ENCODE assay signal across 20 cellular contexts in genomic region chr19:3163943-3164342, GRCh38. TPM values are rescaled to one million over a fixed set of nuclear protein-coding genes. Genes with fewer than 3 reads are reported as not detected.
DNase-seq lines count a peak whose midpoint lies in the region; ATAC-seq, FAIRE-seq and TF ChIP-seq lines count a peak whose summit lies in the region.
"Had no signal": no experiment of that assay in that cellular context is flagged by ENCODE, and none has a peak within 500 bp of the region (broad histone marks: within the 10 kb centered on the region; RNA-seq: fewer than 3 reads in every experiment).

No MANE protein-coding gene starts in this region.

- ATAC-seq in CD4-positive, alpha-beta T cell (ENCODE audit: poor library complexity), result no peak
- no peak for ATAC-seq in HCT116
- ATAC-seq in K562, result no peak

- no peaks in the 10 kb centered on the region for H3K27me3 Mint-ChIP-seq in CD4-positive, alpha-beta T cell
- H3K27me3 Mint-ChIP-seq in T-helper 2 cell treated with Interferon-gamma antibody and Interleukin-4, amounts not matched to agents 5 μg/mL and 100 μg/mL, for 36 hours (ENCODE audit: low read depth), result no peaks in the 10 kb centered on the region
- H3K27me3 Mint-ChIP-seq: activated CD4-positive, alpha-beta T cell treated with anti-CD3 and anti-CD28 coated beads, Interleukin-2, amount 10 ng/mL, durations not matched to agents 7 days and 5 days had no signal

- H3K4me1 ChIP-seq in HCT116 (ENCODE audit: control insufficient read depth in 1 of 2, insufficient read depth in 2 of 2, low read length in 2 of 2), result peaks cover 5 to 11% of the 10 kb centered on the region in 2 experiments; a peak in 2 of 4 replicates
- H3K4me1 ChIP-seq in K562 (replicated peaks in 1 of 2; ENCODE audit: control insufficient read depth in 2 of 2, insufficient read depth in 2 of 2, low read length in 2 of 2), result peaks cover 4 to 13% of the 10 kb centered on the region in 2 experiments; a peak in 3 of 5 replicates
- peaks cover 49 to 52% of the 10 kb centered on the region in 2 experiments for H3K4me1 ChIP-seq in neutrophil (ENCODE audit: control insufficient read depth in 1 of 2, insufficient read depth in 1 of 2, low read depth in 1 of 2, low read length in 1 of 2)
- H3K4me1 ChIP-seq: ascending aorta, Peyer's patch, prostate gland had no signal

- H4K20me1 ChIP-seq in HCT116 (ENCODE audit: insufficient read depth) (no peaks in the 10 kb centered on the region), K562 (replicated peaks; ENCODE audit: control insufficient read depth, insufficient read depth, low read length) (no peaks in the 10 kb centered on the region)

- H3K9me2 ChIP-seq in HCT116 (ENCODE audit: insufficient read depth), result no peaks in the 10 kb centered on the region

- H3K36me3 ChIP-seq in HCT116 (ENCODE audit: control insufficient read depth in 1 of 2, insufficient read depth in 2 of 2, low read length in 2 of 2), result no peaks in the 10 kb centered on the region
- no peaks in the 10 kb centered on the region for H3K36me3 ChIP-seq in K562 (ENCODE audit: control insufficient read depth, insufficient read depth, low read length)
- H3K36me3 ChIP-seq in neutrophil, result peaks cover 14% of the 10 kb centered on the region
- H3K36me3 ChIP-seq: ascending aorta, cardiac muscle cell, Peyer's patch, prostate gland, sigmoid colon, thyroid gland had no signal

- no peaks in the 10 kb centered on the region for H3K9me1 ChIP-seq in K562 (ENCODE audit: control insufficient read depth, insufficient read depth, low read length)

- no peak overlapping the region for H3K4me3 Mint-ChIP-seq in CD4-positive, alpha-beta T cell
- H3K4me3 Mint-ChIP-seq in T-helper 2 cell treated with Interferon-gamma antibody and Interleukin-4, amounts not matched to agents 5 μg/mL and 100 μg/mL, for 36 hours, result no peak overlapping the region
- H3K4me3 Mint-ChIP-seq: activated CD4-positive, alpha-beta T cell treated with anti-CD3 and anti-CD28 coated beads, Interleukin-2, amount 10 ng/mL, durations not matched to agents 7 days and 5 days had no signal

- no peak for FAIRE-seq in K562 (lab: Jason Lieb, UNC)
- FAIRE-seq: colon, D721Med, HepG2, islet of Langerhans had no signal

- H3K9ac ChIP-seq in HCT116 (ENCODE audit: low read length) (no peak overlapping the region), K562 (ENCODE audit: insufficient read depth in 1 of 2, low read depth in 2 of 2, low read length in 2 of 2) (no peak overlapping the region; a peak in 1 of 4 replicates)

- no peaks in the 10 kb centered on the region for H3K9me3 ChIP-seq in CD4-positive, alpha-beta T cell (ENCODE audit: control insufficient read depth, low read length)
- H3K9me3 ChIP-seq in HCT116 (ENCODE audit: control insufficient read depth in 1 of 2, insufficient read depth in 1 of 2, low read depth in 1 of 2, low read length in 2 of 2), result no peaks in the 10 kb centered on the region
- H3K9me3 ChIP-seq in K562 (replicated peaks; ENCODE audit: control insufficient read depth, insufficient read depth, low read depth, low read length), result peaks cover 8% of the 10 kb centered on the region
- no peaks in the 10 kb centered on the region for H3K9me3 ChIP-seq in neutrophil
- H3K9me3 ChIP-seq: ascending aorta, left lung, Peyer's patch, prostate gland, sigmoid colon, thyroid gland had no signal

- WGBS in K562 (ENCODE audit: insufficient coverage, low coverage, missing lambda C conversion rate), result 45% methylated on average over 7 of the region's 7 CpGs

- H3K27ac ChIP-seq in CD4-positive, alpha-beta T cell (ENCODE audit: low read depth, low read length), result no peak overlapping the region
- H3K27ac ChIP-seq in HCT116 (ENCODE audit: low read depth, low read length), result no peak overlapping the region
- no peak overlapping the region for H3K27ac ChIP-seq in K562 (ENCODE audit: extremely low read depth, low read depth, low read length)
- H3K27ac ChIP-seq in neutrophil, result peak overlapping the region; percentile 96
- H3K27ac ChIP-seq: ascending aorta, cardiac muscle cell, Peyer's patch, prostate gland, sigmoid colon, thyroid gland had no signal

- H2AFZ ChIP-seq in HCT116 (ENCODE audit: low read depth, low read length, poor library complexity, severe bottlenecking) (no peak overlapping the region), K562 (ENCODE audit: low read depth, low read length) (peak overlapping the region; percentile 91)

- H3K4me3 ChIP-seq in HCT116 (replicated peaks in 1 of 2; ENCODE audit: low read depth in 1 of 2, low read length in 2 of 2) (no peak overlapping the region), K562 (no peak overlapping the region), neutrophil (ENCODE audit: low read depth in 1 of 2, low read length in 1 of 2) (peak overlapping the region; percentile 54 to 71)
- H3K4me3 ChIP-seq: ascending aorta, cardiac muscle cell, left lung, Peyer's patch, prostate gland, sigmoid colon, thyroid gland had no signal

- no peaks in the 10 kb centered on the region for H3K79me2 ChIP-seq in HCT116 (ENCODE audit: insufficient read depth, low read length)
- H3K79me2 ChIP-seq in K562 (ENCODE audit: control insufficient read depth, insufficient read depth, low read length), result no peaks in the 10 kb centered on the region

- TF ChIP-seq EP300 in K562 (IDR thresholded peaks at IDR 0.05; ENCODE audit: low read length), result no peak

- H3K4me2 ChIP-seq in HCT116 (ENCODE audit: low read length) (peak overlapping the region; percentile 35; the same call in 1 of the 2 replicates), K562 (ENCODE audit: insufficient read depth, low read length) (peak overlapping the region; percentile 70; the same call in 1 of the 2 replicates)

- TF ChIP-seq CTCF in CD4-positive, alpha-beta T cell (IDR thresholded peaks at IDR 0.05), result no peak
- no peak for TF ChIP-seq CTCF in HCT116 (IDR thresholded peaks at IDR 0.05 in 2 of 3, conservative IDR thresholded peaks at IDR 0.05 in 1 of 3; ENCODE audit: borderline replicate concordance in 1 of 3, insufficient read depth in 1 of 3, low read depth in 2 of 3, low read length in 2 of 3)
- no peak for TF ChIP-seq CTCF in K562 (IDR thresholded peaks at IDR 0.05 in 2 of 3, conservative IDR thresholded peaks at IDR 0.05 in 1 of 3; ENCODE audit: insufficient read depth in 2 of 3, low read depth in 1 of 3, low read length in 3 of 3)
- no peak for TF ChIP-seq CTCF in neutrophil (IDR thresholded peaks at IDR 0.05)

- peaks cover 13% of the 10 kb centered on the region for H3K4me1 Mint-ChIP-seq in CD4-positive, alpha-beta T cell (ENCODE audit: low read depth)
- peaks cover 29% of the 10 kb centered on the region for H3K4me1 Mint-ChIP-seq in T-helper 2 cell treated with Interferon-gamma antibody and Interleukin-4, amounts not matched to agents 5 μg/mL and 100 μg/mL, for 36 hours (ENCODE audit: low read depth)

- no peaks in the 10 kb centered on the region for H3K36me3 Mint-ChIP-seq in CD4-positive, alpha-beta T cell (ENCODE audit: low read depth)
- peaks cover 78% of the 10 kb centered on the region for H3K36me3 Mint-ChIP-seq in T-helper 2 cell treated with Interferon-gamma antibody and Interleukin-4, amounts not matched to agents 5 μg/mL and 100 μg/mL, for 36 hours (ENCODE audit: low read depth)

- H3K9me3 Mint-ChIP-seq in CD4-positive, alpha-beta T cell, result no peaks in the 10 kb centered on the region
- peaks cover 15% of the 10 kb centered on the region for H3K9me3 Mint-ChIP-seq in T-helper 2 cell treated with Interferon-gamma antibody and Interleukin-4, amounts not matched to agents 5 μg/mL and 100 μg/mL, for 36 hours

- no peaks in the 10 kb centered on the region for H3K27me3 ChIP-seq in CD4-positive, alpha-beta T cell (ENCODE audit: control insufficient read depth, insufficient read depth, low read length)
- no peaks in the 10 kb centered on the region for H3K27me3 ChIP-seq in HCT116 (ENCODE audit: insufficient read depth, low read length)
- no peaks in the 10 kb centered on the region for H3K27me3 ChIP-seq in K562 (ENCODE audit: control insufficient read depth in 2 of 2, insufficient read depth in 2 of 2, low read length in 2 of 2)
- H3K27me3 ChIP-seq in neutrophil, result no peaks in the 10 kb centered on the region
- H3K27me3 ChIP-seq: ascending aorta, left lung, Peyer's patch, sigmoid colon, thyroid gland had no signal

- TF ChIP-seq POLR2A in HCT116 (IDR thresholded peaks at IDR 0.05; ENCODE audit: borderline replicate concordance, extremely low read depth, insufficient read depth, insufficient read length) (no peak), K562 (conservative IDR thresholded peaks at IDR 0.05) (no peak)

- intact Hi-C loops in CD4-positive, alpha-beta T cell (cut with DNase I, micrococcal nuclease), result loop anchor here (1.0 to 10.0 kb wide), 6 partner anchors 18 to 201 kb away; no protein-coding TSS in a partner anchor
- intact Hi-C loops in HCT116 (cut with micrococcal nuclease), result loop anchor here (1.0 to 5.0 kb wide), 3 partner anchors 35 to 208 kb away; no protein-coding TSS in a partner anchor
- intact Hi-C loops in K562 (cut with micrococcal nuclease), result loop anchor here (1.0 to 2.0 kb wide), 4 partner anchors 35 to 213 kb away; no protein-coding TSS in a partner anchor

- POLR2A ChIA-PET in CD4-positive, alpha-beta T cell (lab: Charles Lee), result interaction anchor here (0.7 kb wide), 1 partner anchor 213 kb away, joined by 3 read pairs; no protein-coding TSS in a partner anchor
- POLR2A ChIA-PET in HCT116 (lab: Charles Lee), result no interaction called here
- POLR2A ChIA-PET in K562 (lab: Yijun Ruan, JAX), result no interaction called here

- CTCF ChIA-PET in CD4-positive, alpha-beta T cell (lab: Charles Lee), result interaction anchor here (0.7 to 1.7 kb wide), 7 partner anchors 13 to 314 kb away, joined by 3 to 10 read pairs (median 3); no protein-coding TSS in a partner anchor
- CTCF ChIA-PET in HCT116 (lab: Charles Lee) (interaction anchor here (1.0 to 1.9 kb wide), 4 partner anchors 35 to 213 kb away, joined by 3 to 15 read pairs (median 6); no protein-coding TSS in a partner anchor), K562 (lab: Yijun Ruan, JAX; ENCODE audit: low intra/inter-chr PET ratio) (interaction anchor here (0.6 to 1.5 kb wide), 6 partner anchors 35 to 213 kb away, joined by 3 to 10 read pairs (median 6); no protein-coding TSS in a partner anchor)

- BruUV-seq in HCT116 (replicated peaks; lab: Mats Ljungman, UMichigan), result no TSS peak
- BruUV-seq in K562 (replicated peaks; lab: Mats Ljungman, UMichigan), result no TSS peak

- TF ChIP-seq RAD21 in HCT116 (IDR thresholded peaks at IDR 0.05; ENCODE audit: low read depth), result no peak
- no peak for TF ChIP-seq RAD21 in K562 (CRISPR knock-in tag; conservative IDR thresholded peaks at IDR 0.05 in 1 of 2, IDR thresholded peaks at IDR 0.05 in 1 of 2)

- RAD21 ChIA-PET in HCT116 (lab: Charles Lee; ENCODE audit: low non-redundant PET in 1 of 2, low total read pairs in 2 of 2, uncharacterized antibody in 2 of 2, unreplicated experiment in 2 of 2), result no interaction called here

- peak overlapping the region; percentile 29 for H3K27ac Mint-ChIP-seq in CD4-positive, alpha-beta T cell
- no peak overlapping the region for H3K27ac Mint-ChIP-seq in T-helper 2 cell treated with Interferon-gamma antibody and Interleukin-4, amounts not matched to agents 5 μg/mL and 100 μg/mL, for 36 hours

- no peak for DNase-seq in CD4-positive, alpha-beta T cell
- DNase-seq in HCT116 (ENCODE audit: low read depth, low spot score) (no peak), K562 (ENCODE audit: extremely low read depth in 1 of 4, low spot score in 3 of 4) (no peak), nucleus accumbens (lab: John Stamatoyannopoulos, UW) (no peak)
- DNase-seq in T-helper 2 cell treated with Interferon-gamma antibody and Interleukin-4, amounts not matched to agents 5 μg/mL and 100 μg/mL, for 36 hours (ENCODE audit: low spot score), result no peak
- no peak for DNase-seq in stimulated activated CD4-positive, alpha-beta T cell treated with anti-CD3 and anti-CD28 coated beads, Interleukin-2, amount 100 ng/mL, for 48 hours

- in situ Hi-C loops in K562 (cut with MboI), result no loop called here

RNA-seq across cellular contexts. Expression of gene S1PR4, which starts 14.6 kb away (rescaled TPM):
- total RNA-seq in CD4-positive, alpha-beta T cell, result 10 to 100 TPM; 70.2 to 73.7 TPM
- 0.71 TPM for total RNA-seq in HCT116 (2021; ENCODE audit: unreplicated experiment)
- 0.22 and 0.31 TPM in 2 replicates for polyA plus RNA-seq in HCT116 (2012)
- not detected in 2 replicates for total RNA-seq in K562 (2011; cell fraction: chromatin; rRNA removed; ENCODE audit: low replicate concordance)
- not detected in 2 replicates for total RNA-seq in K562 (2011; cell fraction: nucleolus; rRNA removed)
- not detected in 2 replicates for total RNA-seq in K562 (2011; cell fraction: nucleoplasm; rRNA removed)
- total RNA-seq in K562 (2014; rRNA removed), result not detected in 2 replicates
- not detected in 2 replicates for total RNA-seq in K562 (2014; rRNA removed; fragmentation: Illumina TruSeq; extraction: Trizol)
- total RNA-seq in K562 (2015; rRNA removed; fragmentation: Illumina TruSeq; extraction: Trizol), result not detected in 2 replicates
- total RNA-seq in K562 (2021), result 0.18 and 0.27 TPM in 2 replicates
- polyA plus RNA-seq in K562 (2011; rRNA removed), result not detected in 2 replicates
- 0.04 TPM in 1 of 2 replicates, not detected in the other for polyA plus RNA-seq in K562 (2011; cell fraction: cytosol; rRNA removed)
- polyA plus RNA-seq in K562 (2011; cell fraction: nucleus; rRNA removed), result 0.08 and 0.53 TPM in 2 replicates
- not detected in 2 replicates for polyA plus RNA-seq in K562 (2012)
- not detected in 2 replicates for polyA plus RNA-seq in K562 (2014; fragmentation: Illumina TruSeq; extraction: Trizol)
- polyA plus RNA-seq in K562 (2014; fragmentation: Nextera tagmentation; extraction: Ambion mirVana), result not detected
- polyA plus RNA-seq in K562 (2014; rRNA removed), result 0.07 TPM in 1 of 2 replicates, not detected in the other
- polyA minus RNA-seq in K562 (2011; rRNA and poly(A)+ RNA removed), result not detected in 2 replicates
- polyA minus RNA-seq in K562 (2011; cell fraction: cytosol; rRNA and poly(A)+ RNA removed), result not detected in 2 replicates
- polyA minus RNA-seq in K562 (2011; cell fraction: nucleus; rRNA and poly(A)+ RNA removed), result 0.13 TPM in 1 of 2 replicates, not detected in the other
- total RNA-seq: cardiac muscle cell, H4 had no signal
- polyA plus RNA-seq: cardiac muscle cell had no signal

RNA-seq across cellular contexts. Expression of gene NCLN, which starts 21.8 kb away (rescaled TPM):
- total RNA-seq in CD4-positive, alpha-beta T cell, result 10 to 100 TPM; 49.6 to 51.9 TPM
- total RNA-seq in HCT116 (2021; ENCODE audit: unreplicated experiment) (119 TPM), K562 (2014; rRNA removed) (49.3 and 79.1 TPM in 2 replicates), K562 (2014; rRNA removed; fragmentation: Illumina TruSeq; extraction: Trizol) (11.6 and 20.2 TPM in 2 replicates), K562 (2015; rRNA removed; fragmentation: Illumina TruSeq; extraction: Trizol) (39.7 and 47.4 TPM in 2 replicates), K562 (2021) (120 and 126 TPM in 2 replicates)
- 91.3 and 94.7 TPM in 2 replicates for polyA plus RNA-seq in HCT116 (2012)
- 48.8 and 166 TPM in 2 replicates for total RNA-seq in K562 (2011; cell fraction: chromatin; rRNA removed; ENCODE audit: low replicate concordance)
- total RNA-seq in K562 (2011; cell fraction: nucleolus; rRNA removed), result 171 and 189 TPM in 2 replicates
- 87.3 and 91.6 TPM in 2 replicates for total RNA-seq in K562 (2011; cell fraction: nucleoplasm; rRNA removed)
- polyA plus RNA-seq in K562 (2011; rRNA removed) (39.6 and 55.9 TPM in 2 replicates), K562 (2014; fragmentation: Illumina TruSeq; extraction: Trizol) (25.6 and 56.1 TPM in 2 replicates), K562 (2014; fragmentation: Nextera tagmentation; extraction: Ambion mirVana) (1 to 10 TPM; 3.8 to 5.9 TPM), K562 (2014; rRNA removed) (58.0 and 62.8 TPM in 2 replicates)
- polyA plus RNA-seq in K562 (2011; cell fraction: cytosol; rRNA removed), result 53.3 and 119 TPM in 2 replicates
- 113 and 190 TPM in 2 replicates for polyA plus RNA-seq in K562 (2011; cell fraction: nucleus; rRNA removed)
- polyA plus RNA-seq in K562 (2012), result 69.1 and 86.6 TPM in 2 replicates
- polyA minus RNA-seq in K562 (2011; rRNA and poly(A)+ RNA removed), result 11.0 and 30.4 TPM in 2 replicates
- 50.3 and 58.3 TPM in 2 replicates for polyA minus RNA-seq in K562 (2011; cell fraction: cytosol; rRNA and poly(A)+ RNA removed)
- polyA minus RNA-seq in K562 (2011; cell fraction: nucleus; rRNA and poly(A)+ RNA removed), result 23.9 and 31.8 TPM in 2 replicates

RNA-seq across cellular contexts. Expression of gene GNA15, which starts 28.1 kb away (rescaled TPM):
- total RNA-seq in CD4-positive, alpha-beta T cell, result 10 to 100 TPM; 12.1 to 14.9 TPM
- 1.5 TPM for total RNA-seq in HCT116 (2021; ENCODE audit: unreplicated experiment)
- 0.86 and 1.2 TPM in 2 replicates for polyA plus RNA-seq in HCT116 (2012)
- 0.35 TPM in 1 of 2 replicates, not detected in the other for total RNA-seq in K562 (2011; cell fraction: chromatin; rRNA removed; ENCODE audit: low replicate concordance)
- total RNA-seq in K562 (2011; cell fraction: nucleolus; rRNA removed), result 0.13 and 0.17 TPM in 2 replicates
- total RNA-seq in K562 (2011; cell fraction: nucleoplasm; rRNA removed), result not detected in 2 replicates
- total RNA-seq in K562 (2014; rRNA removed), result 0.09 TPM in 1 of 2 replicates, not detected in the other
- 0.07 and 0.13 TPM in 2 replicates for total RNA-seq in K562 (2014; rRNA removed; fragmentation: Illumina TruSeq; extraction: Trizol)
- 0.19 and 0.22 TPM in 2 replicates for total RNA-seq in K562 (2015; rRNA removed; fragmentation: Illumina TruSeq; extraction: Trizol)
- 0.13 and 0.24 TPM in 2 replicates for total RNA-seq in K562 (2021)
- polyA plus RNA-seq in K562 (2011; rRNA removed), result 0.19 and 0.22 TPM in 2 replicates
- 0.18 and 0.25 TPM in 2 replicates for polyA plus RNA-seq in K562 (2011; cell fraction: cytosol; rRNA removed)
- polyA plus RNA-seq in K562 (2011; cell fraction: nucleus; rRNA removed), result 0.29 and 0.40 TPM in 2 replicates
- 0.65 and 0.76 TPM in 2 replicates for polyA plus RNA-seq in K562 (2012)
- polyA plus RNA-seq in K562 (2014; fragmentation: Illumina TruSeq; extraction: Trizol), result 0.10 and 0.22 TPM in 2 replicates
- under 1 TPM in 1 of 2 experiments, not detected in 1; 0.03 TPM for polyA plus RNA-seq in K562 (2014; fragmentation: Nextera tagmentation; extraction: Ambion mirVana)
- polyA plus RNA-seq in K562 (2014; rRNA removed), result 0.11 and 0.35 TPM in 2 replicates
- 0.27 TPM in 1 of 2 replicates, not detected in the other for polyA minus RNA-seq in K562 (2011; rRNA and poly(A)+ RNA removed)
- polyA minus RNA-seq in K562 (2011; cell fraction: cytosol; rRNA and poly(A)+ RNA removed), result not detected in 2 replicates
- 0.13 TPM in 1 of 2 replicates, not detected in the other for polyA minus RNA-seq in K562 (2011; cell fraction: nucleus; rRNA and poly(A)+ RNA removed)
- total RNA-seq: H4, HepG2 had no signal
- polyA plus RNA-seq: cardiac muscle cell, HepG2 had no signal

Comparison
In these comparisons a context has a peak if more than half of its experiments do, and no peak if none do; other contexts are left out.
1. H3K4me3 ChIP-seq: peak in neutrophil (2 of 2); none in HCT116 (0 of 2) and K562 (single experiment).
2. RNA of gene S1PR4, which starts 14.6 kb away (total RNA-seq): 70.2 to 73.7 TPM in CD4-positive, alpha-beta T cell; 0.71 TPM in HCT116 (single experiment) and 0.18 to 0.27 TPM in K562; every median in the first group is over 10 times any median in the second.